1 cellular context compared by ENCODE assay signal in the genomic region with DNA sequence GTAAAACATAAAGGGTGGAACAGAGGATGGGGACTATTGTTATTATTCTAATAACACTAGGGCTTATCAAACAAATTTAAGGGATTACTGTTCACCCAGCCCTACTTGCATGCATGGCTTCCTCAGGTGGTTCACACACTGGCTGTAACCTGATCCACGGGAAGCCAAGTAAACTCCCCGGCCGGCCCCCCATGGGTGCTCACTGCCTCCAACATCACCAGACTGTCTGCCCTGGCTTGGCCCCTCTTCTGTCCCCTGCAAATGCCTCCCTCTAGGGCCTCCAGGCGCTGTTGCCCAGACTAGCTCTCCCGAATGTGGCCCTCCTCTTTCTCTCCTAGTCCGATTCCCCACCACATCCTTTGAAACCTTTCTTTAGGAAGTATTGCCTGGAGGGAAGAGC.
TF ChIP-seq lines count a peak whose summit lies in the region.

No MANE protein-coding gene starts in this region.

TF ChIP-seq in H1, 55 proteins besides CTCF, POLR2A, EP300 and RAD21:
- no peak for TF ChIP-seq TEAD4 (IDR thresholded peaks at IDR 0.05; ENCODE audit: low read depth, low read length)
- no peak for TF ChIP-seq SRF (IDR thresholded peaks at IDR 0.05; ENCODE audit: low read depth, low read length)
- TF ChIP-seq CHD1 (IDR thresholded peaks at IDR 0.05; ENCODE audit: low read depth, low read length), result no peak
- no peak for TF ChIP-seq KDM5A (IDR thresholded peaks at IDR 0.05; ENCODE audit: low read length)
- TF ChIP-seq RNF2 (IDR thresholded peaks at IDR 0.05; ENCODE audit: borderline replicate concordance, low read depth, low read length, missing control alignments, poor library complexity, severe bottlenecking), result no peak
- TF ChIP-seq, protein P1, sequence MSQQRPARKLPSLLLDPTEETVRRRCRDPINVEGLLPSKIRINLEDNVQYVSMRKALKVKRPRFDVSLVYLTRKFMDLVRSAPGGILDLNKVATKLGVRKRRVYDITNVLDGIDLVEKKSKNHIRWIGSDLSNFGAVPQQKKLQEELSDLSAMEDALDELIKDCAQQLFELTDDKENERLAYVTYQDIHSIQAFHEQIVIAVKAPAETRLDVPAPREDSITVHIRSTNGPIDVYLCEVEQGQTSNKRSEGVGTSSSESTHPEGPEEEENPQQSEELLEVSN (IDR thresholded peaks at IDR 0.05), result no peak
- TF ChIP-seq RXRA (IDR thresholded peaks at IDR 0.05; ENCODE audit: insufficient read depth, low read depth, low read length), result no peak
